ENCODE assay signal across 9 cellular contexts in genomic region chr6:2695464-2696095, GRCh38. TPM values are rescaled to one million over a fixed set of nuclear protein-coding genes. Genes with fewer than 3 reads are reported as not detected.
A peak's percentile ranks its signal among the peaks of the same experiment; 100 is the strongest.
DNase-seq lines count a peak whose midpoint lies in the region; ATAC-seq and TF ChIP-seq lines count a peak whose summit lies in the region.
"Had no signal": no experiment of that assay in that cellular context is flagged by ENCODE, and none has a peak within 500 bp of the region (broad histone marks: within the 10 kb centered on the region; RNA-seq: fewer than 3 reads in every experiment).

No MANE protein-coding gene starts in this region.

- POLR2A ChIA-PET in CD4-positive, alpha-beta T cell (lab: Charles Lee) = no interaction called here

- H3K27ac ChIP-seq in OCI-LY3 (ENCODE audit: low read length) = no peak overlapping the region
- no peak overlapping the region for H3K27ac ChIP-seq in esophagus squamous epithelium
- H3K27ac ChIP-seq in CD4-positive, alpha-beta T cell (ENCODE audit: low read depth, low read length) = no peak overlapping the region
- H3K27ac ChIP-seq: upper lobe of left lung had no signal

- H3K27ac Mint-ChIP-seq in CD4-positive, alpha-beta T cell = no peak overlapping the region

- intact Hi-C loops in esophagus squamous epithelium (cut with DNase I) = no loop called here
- intact Hi-C loops in CD4-positive, alpha-beta T cell (cut with DNase I, micrococcal nuclease) = no loop called here

- WGBS in esophagus squamous epithelium, 2 donors = 52 to 56% methylated on average over 5 of the region's 5 CpGs

- H3K4me3 Mint-ChIP-seq in CD4-positive, alpha-beta T cell = no peak overlapping the region

- H3K4me3 ChIP-seq in OCI-LY3 (ENCODE audit: low read length) (no peak overlapping the region), esophagus squamous epithelium (no peak overlapping the region)
- H3K4me3 ChIP-seq: upper lobe of left lung had no signal

- no peaks in the 10 kb centered on the region for H3K9me3 ChIP-seq in OCI-LY3 (ENCODE audit: insufficient read depth, low read length)
- H3K9me3 ChIP-seq in esophagus squamous epithelium = no peaks in the 10 kb centered on the region
- H3K9me3 ChIP-seq in CD4-positive, alpha-beta T cell (ENCODE audit: control insufficient read depth, low read length) = no peaks in the 10 kb centered on the region
- H3K9me3 ChIP-seq: upper lobe of left lung had no signal

- H2AFZ ChIP-seq in OCI-LY3 (ENCODE audit: low read depth, low read length) = no peak overlapping the region

- H3K9me3 Mint-ChIP-seq in CD4-positive, alpha-beta T cell = no peaks in the 10 kb centered on the region

- CTCF ChIA-PET in CD4-positive, alpha-beta T cell (lab: Charles Lee) = no interaction called here

- H4K20me1 ChIP-seq in OCI-LY3 (ENCODE audit: insufficient read depth, low read length) = no peaks in the 10 kb centered on the region

- no peak for ATAC-seq in CD4-positive, alpha-beta T cell (ENCODE audit: poor library complexity)
- ATAC-seq in HG02852 (IDR thresholded peaks at IDR 0.05; ENCODE audit: unreplicated experiment) = no peak

- no peaks in the 10 kb centered on the region for H3K36me3 ChIP-seq in OCI-LY3 (replicated peaks; ENCODE audit: low read depth, low read length)
- no peaks in the 10 kb centered on the region for H3K36me3 ChIP-seq in esophagus squamous epithelium
- H3K36me3 ChIP-seq: upper lobe of left lung had no signal

- no peak overlapping the region for H3K9ac ChIP-seq in OCI-LY3 (ENCODE audit: low read length)

- no peaks in the 10 kb centered on the region for H3K27me3 Mint-ChIP-seq in CD4-positive, alpha-beta T cell

- peaks cover 3% of the 10 kb centered on the region; the same call in 1 of the 2 replicates for H3K4me1 ChIP-seq in OCI-LY3 (ENCODE audit: low read length)
- H3K4me1 ChIP-seq in esophagus squamous epithelium = no peaks in the 10 kb centered on the region
- H3K4me1 ChIP-seq: upper lobe of left lung had no signal

- H3K4me1 Mint-ChIP-seq in CD4-positive, alpha-beta T cell (ENCODE audit: low read depth) = no peaks in the 10 kb centered on the region

- no peaks in the 10 kb centered on the region for H3K36me3 Mint-ChIP-seq in CD4-positive, alpha-beta T cell (ENCODE audit: low read depth)

- H3K27me3 ChIP-seq in OCI-LY3 (ENCODE audit: low read depth, low read length) (no peaks in the 10 kb centered on the region), esophagus squamous epithelium (no peaks in the 10 kb centered on the region)
- peaks cover 3% of the 10 kb centered on the region for H3K27me3 ChIP-seq in CD4-positive, alpha-beta T cell (ENCODE audit: control insufficient read depth, insufficient read depth, low read length)
- H3K27me3 ChIP-seq: upper lobe of left lung had no signal

- no peaks in the 10 kb centered on the region for H3K79me2 ChIP-seq in OCI-LY3 (ENCODE audit: low read length)

- TF ChIP-seq CTCF in OCI-LY3 (IDR thresholded peaks at IDR 0.05; ENCODE audit: low read depth, low read length) = peak; percentile 59
- TF ChIP-seq CTCF in esophagus squamous epithelium (IDR thresholded peaks at IDR 0.05) = peak in 4 of 6 experiments; percentile 19 to 47 (median 28)
- TF ChIP-seq CTCF in CD4-positive, alpha-beta T cell (IDR thresholded peaks at IDR 0.05) = no peak

- DNase-seq in NCI-H510A treated with DMSO at 0.1 percent for 48 hours (lab: John Stamatoyannopoulos, UW) (peak; percentile 23), NCI-H510A (lab: John Stamatoyannopoulos, UW) (no peak), esophagus squamous epithelium (lab: John Stamatoyannopoulos, UW) (no peak), smooth muscle cell of the brain vasculature (ENCODE audit: low read depth, low spot score) (peak; percentile 36), NK-92 (lab: John Stamatoyannopoulos, UW; ENCODE audit: unreplicated experiment) (no peak)
- no peak for DNase-seq in CD4-positive, alpha-beta T cell
- DNase-seq: upper lobe of left lung had no signal

- peak overlapping the region; percentile 37 for H3K4me2 ChIP-seq in OCI-LY3 (ENCODE audit: low read length)

- TF ChIP-seq POLR2A in esophagus squamous epithelium (IDR thresholded peaks at IDR 0.05) = no peak

RNA-seq across cellular contexts. Expression of gene MYLK4, which starts 55.1 kb away (rescaled TPM):
- total RNA-seq in esophagus squamous epithelium = 1 to 10 TPM in 2 of 4 donors, under 1 TPM in 2; 0.49 to 1.9 (median 1.0) TPM
- total RNA-seq in CD4-positive, alpha-beta T cell = 1 to 10 TPM; 1.6 to 2.0 TPM

Comparison
In these comparisons a context has a peak if more than half of its experiments do, and no peak if none do; other contexts are left out.
1. DNase-seq: peak in NCI-H510A treated with DMSO at 0.1 percent for 48 hours (single experiment) and smooth muscle cell of the brain vasculature (single experiment); none in NCI-H510A (single experiment), esophagus squamous epithelium (single experiment), CD4-positive, alpha-beta T cell (0 of 10) and NK-92 (single experiment).